ENCODE assay signal across 9 cellular contexts in the genomic region with DNA sequence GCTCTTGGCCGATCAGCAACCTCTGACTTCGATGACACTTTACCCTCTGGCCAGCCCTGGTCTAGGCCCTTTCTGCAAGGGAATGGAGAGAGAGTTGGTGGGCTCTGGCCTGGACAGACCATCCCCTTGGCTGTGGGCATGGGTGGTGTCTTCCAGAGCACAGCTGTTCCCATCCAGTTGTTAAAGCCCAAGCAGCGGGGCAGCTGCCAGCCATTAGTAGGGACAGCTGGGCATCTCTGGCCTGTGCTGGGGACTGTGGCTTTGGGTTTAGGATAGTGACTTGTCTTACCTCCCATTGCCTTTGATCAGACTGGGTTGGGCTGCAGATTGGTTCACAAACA. TPM values are rescaled to one million over a fixed set of nuclear protein-coding genes. Genes with fewer than 3 reads are reported as not detected.
DNase-seq lines count a peak whose midpoint lies in the region; ATAC-seq and TF ChIP-seq lines count a peak whose summit lies in the region.
"Had no signal": no experiment of that assay in that cellular context is flagged by ENCODE, and none has a peak within 500 bp of the region (broad histone marks: within the 10 kb centered on the region; RNA-seq: fewer than 3 reads in every experiment).

No MANE protein-coding gene starts in this region.

- H3K36me3 Mint-ChIP-seq in CD8-positive, alpha-beta T cell = peaks cover 74% of the 10 kb centered on the region
- H3K36me3 Mint-ChIP-seq in neural progenitor cell = peaks cover 25% of the 10 kb centered on the region

- no peaks in the 10 kb centered on the region for H3K27me3 ChIP-seq in CD8-positive, alpha-beta T cell (ENCODE audit: insufficient read depth, low read length)
- H3K27me3 ChIP-seq in Karpas-422 (ENCODE audit: low read length) = no peaks in the 10 kb centered on the region
- H3K27me3 ChIP-seq in neural progenitor cell = peaks cover 22% of the 10 kb centered on the region

- H3K79me2 ChIP-seq in Karpas-422 (ENCODE audit: low read length) (peaks cover 13% of the 10 kb centered on the region), neural progenitor cell (ENCODE audit: low read depth) (no peaks in the 10 kb centered on the region)

- H3K9me2 ChIP-seq in Karpas-422 (replicated peaks; ENCODE audit: insufficient read depth, low read length) = no peaks in the 10 kb centered on the region

- H3K9me3 ChIP-seq in CD8-positive, alpha-beta T cell (ENCODE audit: low read length) = no peaks in the 10 kb centered on the region
- no peaks in the 10 kb centered on the region for H3K9me3 ChIP-seq in Karpas-422 (ENCODE audit: low read length)
- no peaks in the 10 kb centered on the region for H3K9me3 ChIP-seq in neural progenitor cell (ENCODE audit: low read depth)

- H3K4me1 ChIP-seq in CD8-positive, alpha-beta T cell (ENCODE audit: insufficient read depth, low read length) = peaks cover 56% of the 10 kb centered on the region
- H3K4me1 ChIP-seq in Karpas-422 (ENCODE audit: low read length) (peaks cover 44% of the 10 kb centered on the region), neural progenitor cell (peaks cover 28% of the 10 kb centered on the region)

- CTCF ChIA-PET in CD8-positive, alpha-beta T cell (lab: Charles Lee) = interaction anchor here (0.7 to 8.5 kb wide), 4 partner anchors 11 to 52 kb away, joined by 3 to 67 read pairs (median 16); partner anchors contain the start of gene AP5S1

- peaks cover 30% of the 10 kb centered on the region for H3F3A ChIP-seq in neural progenitor cell (ENCODE audit: low read depth)

- H4K20me1 ChIP-seq in Karpas-422 (ENCODE audit: insufficient read depth, low read depth, low read length) (no peaks in the 10 kb centered on the region), neural progenitor cell (ENCODE audit: low read depth) (peaks cover 9% of the 10 kb centered on the region)

- no peaks in the 10 kb centered on the region for H3K9me3 Mint-ChIP-seq in CD8-positive, alpha-beta T cell
- H3K9me3 Mint-ChIP-seq in neural progenitor cell = no peaks in the 10 kb centered on the region

- H2AFZ ChIP-seq in Karpas-422 (ENCODE audit: low read length) = no peak overlapping the region
- no peak overlapping the region for H2AFZ ChIP-seq in neural progenitor cell (replicated peaks)

- H3K4me1 Mint-ChIP-seq in CD8-positive, alpha-beta T cell (ENCODE audit: low read depth) = peaks cover 62% of the 10 kb centered on the region
- peaks cover 58% of the 10 kb centered on the region for H3K4me1 Mint-ChIP-seq in neural progenitor cell

- no peak for TF ChIP-seq POLR2A in GM18505 (IDR thresholded peaks at IDR 0.05; ENCODE audit: borderline replicate concordance, extremely low read depth, insufficient read depth, insufficient read length)

- DNase-seq in CD8-positive, alpha-beta T cell = no peak
- DNase-seq in Karpas-422 = peak; percentile 29
- DNase-seq in effector CD8-positive, alpha-beta T cell (lab: John Stamatoyannopoulos, UW) = peak; percentile 14
- no peak for DNase-seq in neural progenitor cell (ENCODE audit: low spot score)
- DNase-seq in OCI-M2 (lab: John Stamatoyannopoulos, UW; ENCODE audit: unreplicated experiment) = no peak
- no peak for DNase-seq in NCI-H446 treated with DMSO at 0.1 percent for 48 hours (lab: John Stamatoyannopoulos, UW)
- DNase-seq in OCI-M1 (lab: John Stamatoyannopoulos, UW) = no peak
- DNase-seq: WERI-Rb-1 had no signal

- ATAC-seq in CD8-positive, alpha-beta T cell = no peak
- ATAC-seq in GM18505 (IDR thresholded peaks at IDR 0.05; ENCODE audit: unreplicated experiment) = no peak

- no peak for TF ChIP-seq CTCF in CD8-positive, alpha-beta T cell (IDR thresholded peaks at IDR 0.05)
- TF ChIP-seq CTCF in neural progenitor cell (IDR thresholded peaks at IDR 0.05) = no peak

- peak overlapping the region; percentile 98 for H3K4me3 Mint-ChIP-seq in CD8-positive, alpha-beta T cell
- H3K4me3 Mint-ChIP-seq in neural progenitor cell = peak overlapping the region; percentile 92

- H3K27me3 Mint-ChIP-seq in CD8-positive, alpha-beta T cell (ENCODE audit: low read depth) = no peaks in the 10 kb centered on the region
- H3K27me3 Mint-ChIP-seq in neural progenitor cell (ENCODE audit: insufficient read depth, low read depth) = peaks cover 19% of the 10 kb centered on the region

- intact Hi-C loops in CD8-positive, alpha-beta T cell (cut with DNase I, micrococcal nuclease) = loop anchor here in 1 of 2 experiments (1.0 to 5.0 kb wide), 3 partner anchors 31 to 1013 kb away; partner anchors contain the start of gene RNF24

- H3K27ac ChIP-seq in CD8-positive, alpha-beta T cell (ENCODE audit: low read depth, low read length) = peak overlapping the region; percentile 50
- H3K27ac ChIP-seq in Karpas-422 (ENCODE audit: low read length) (no peak overlapping the region), neural progenitor cell (no peak overlapping the region)
- H3K27ac ChIP-seq: WERI-Rb-1 had no signal

- no peak overlapping the region for H3K4me2 ChIP-seq in Karpas-422 (ENCODE audit: low read depth, low read length, poor library complexity, severe bottlenecking)
- H3K4me2 ChIP-seq in neural progenitor cell = peak overlapping the region; percentile 44

- H3K36me3 ChIP-seq in CD8-positive, alpha-beta T cell (ENCODE audit: insufficient read depth, low read length) = peaks cover 40% of the 10 kb centered on the region
- peaks cover 4% of the 10 kb centered on the region; the same call in 1 of the 2 replicates for H3K36me3 ChIP-seq in Karpas-422 (ENCODE audit: insufficient read depth, low read length)
- H3K36me3 ChIP-seq in neural progenitor cell = no peaks in the 10 kb centered on the region

- peak overlapping the region; percentile 98 for H3K27ac Mint-ChIP-seq in CD8-positive, alpha-beta T cell
- H3K27ac Mint-ChIP-seq in neural progenitor cell = peak overlapping the region; percentile 79

- peak overlapping the region; percentile 22; the same call in 1 of the 2 replicates for H3K9ac ChIP-seq in Karpas-422 (ENCODE audit: low read length)
- no peak overlapping the region for H3K9ac ChIP-seq in neural progenitor cell

- H3K4me3 ChIP-seq in CD8-positive, alpha-beta T cell (ENCODE audit: low read depth, low read length) = peak overlapping the region; percentile 66
- no peak overlapping the region for H3K4me3 ChIP-seq in Karpas-422 (ENCODE audit: low read length)
- no peak overlapping the region for H3K4me3 ChIP-seq in neural progenitor cell

- POLR2A ChIA-PET in CD8-positive, alpha-beta T cell (lab: Charles Lee) = interaction anchor here (1.3 to 3.5 kb wide), 4 partner anchors 12 to 21 kb away, joined by 3 to 34 read pairs (median 8); partner anchors contain the start of genes AP5S1 and CENPB

RNA-seq across cellular contexts. Expression of gene CDC25B, which starts 2.8 kb away (rescaled TPM):
- 100 to 1,000 TPM; 135 to 140 TPM for total RNA-seq in CD8-positive, alpha-beta T cell
- total RNA-seq in Karpas-422 (2014; rRNA removed; shearing (Covaris generic); ENCODE audit: low replicate concordance) = 11.7 and 15.3 TPM in 2 replicates
- total RNA-seq in neural progenitor cell (ENCODE audit: low replicate concordance) = 9.3 and 22.9 TPM in 2 replicates

RNA-seq across cellular contexts. Expression of gene CENPB, which starts 12.3 kb away (rescaled TPM):
- total RNA-seq in CD8-positive, alpha-beta T cell = 10 to 100 TPM; 23.2 to 24.1 TPM
- 13.0 and 32.7 TPM in 2 replicates for total RNA-seq in Karpas-422 (2014; rRNA removed; shearing (Covaris generic); ENCODE audit: low replicate concordance)
- 5.0 and 28.9 TPM in 2 replicates for total RNA-seq in neural progenitor cell (ENCODE audit: low replicate concordance)

RNA-seq across cellular contexts. Expression of gene SPEF1, which starts 17.6 kb away (rescaled TPM):
- under 1 TPM in 1 of 2 experiments, not detected in 1; 0.16 TPM for total RNA-seq in CD8-positive, alpha-beta T cell
- not detected in 2 replicates for total RNA-seq in Karpas-422 (2014; rRNA removed; shearing (Covaris generic); ENCODE audit: low replicate concordance)
- total RNA-seq in neural progenitor cell (ENCODE audit: low replicate concordance) = 0.34 and 1.2 TPM in 2 replicates

RNA-seq across cellular contexts. Expression of gene AP5S1, which starts 21.5 kb away (rescaled TPM):
- total RNA-seq in CD8-positive, alpha-beta T cell = 1 to 10 TPM; 5.2 to 6.3 TPM
- 5.3 and 7.1 TPM in 2 replicates for total RNA-seq in Karpas-422 (2014; rRNA removed; shearing (Covaris generic); ENCODE audit: low replicate concordance)
- total RNA-seq in neural progenitor cell (ENCODE audit: low replicate concordance) = 1.2 and 3.4 TPM in 2 replicates

RNA-seq across cellular contexts. Expression of gene ADISSP, which starts 31.3 kb away (rescaled TPM):
- 10 to 100 TPM in 1 of 2 experiments, 1 to 10 TPM in 1; 9.6 to 10.7 TPM for total RNA-seq in CD8-positive, alpha-beta T cell
- 44.1 and 60.4 TPM in 2 replicates for total RNA-seq in Karpas-422 (2014; rRNA removed; shearing (Covaris generic); ENCODE audit: low replicate concordance)
- 17.6 and 42.8 TPM in 2 replicates for total RNA-seq in neural progenitor cell (ENCODE audit: low replicate concordance)

Comparison
In these comparisons a context has a peak if more than half of its experiments do, and no peak if none do; other contexts are left out.
1. DNase-seq: peak in Karpas-422 (single experiment) and effector CD8-positive, alpha-beta T cell (single experiment); none in CD8-positive, alpha-beta T cell (0 of 7), neural progenitor cell (single experiment), OCI-M2 (single experiment), NCI-H446 treated with DMSO at 0.1 percent for 48 hours (single experiment) and OCI-M1 (single experiment).